Comparison of ENCODE assay signal across 8 cellular contexts in genomic region chr13:32309812-32310706, GRCh38. TPM values are rescaled to one million over a fixed set of nuclear protein-coding genes. Genes with fewer than 3 reads are reported as not detected.
DNase-seq lines count a peak whose midpoint lies in the region; ATAC-seq, FAIRE-seq and TF ChIP-seq lines count a peak whose summit lies in the region.

No MANE protein-coding gene starts in this region.

- no peaks in the 10 kb centered on the region for H3K27me3 ChIP-seq in OCI-LY1 (ENCODE audit: insufficient read depth, low read length)

- H3K36me3 ChIP-seq in OCI-LY1 (ENCODE audit: insufficient read depth, low read length), result no peaks in the 10 kb centered on the region

- ATAC-seq in HG03066 (IDR thresholded peaks at IDR 0.05; ENCODE audit: low read depth, unreplicated experiment) (peak; percentile 51), left lobe of liver (peak; percentile 91)

- H4K20me1 ChIP-seq in OCI-LY1 (ENCODE audit: insufficient read depth, low read length), result no peaks in the 10 kb centered on the region

- H3K4me1 ChIP-seq in OCI-LY1 (ENCODE audit: insufficient read depth, low read length, severe bottlenecking), result peaks cover 11% of the 10 kb centered on the region

- H3K4me3 ChIP-seq in OCI-LY1 (ENCODE audit: low read depth, low read length, poor library complexity, severe bottlenecking), result peak overlapping the region; percentile 17
- no peak overlapping the region for H3K4me3 ChIP-seq in cardiac fibroblast (replicated peaks in 1 of 2; ENCODE audit: low read depth in 2 of 2, low read length in 2 of 2)

- peak; percentile 91 for FAIRE-seq in GM18507 (lab: Jason Lieb, UNC)

- no peaks in the 10 kb centered on the region for H3K9me2 ChIP-seq in OCI-LY1 (ENCODE audit: low read depth, low read length)

- TF ChIP-seq CTCF in C4-2B (conservative IDR thresholded peaks at IDR 0.05) (peak; percentile 96), OCI-LY1 (IDR thresholded peaks at IDR 0.05; ENCODE audit: low read length) (peak; percentile 74), cardiac fibroblast (IDR thresholded peaks at IDR 0.05; ENCODE audit: low read depth, low read length) (peak; percentile 71)

- H3K9me3 ChIP-seq in OCI-LY1 (ENCODE audit: low read length), result no peaks in the 10 kb centered on the region

- H3K27ac ChIP-seq in C4-2B (no peak overlapping the region), OCI-LY1 (ENCODE audit: low read depth, low read length, poor library complexity, severe bottlenecking) (no peak overlapping the region)

- no peak overlapping the region for H3K9ac ChIP-seq in OCI-LY1 (ENCODE audit: low read length)

- no peak for DNase-seq in GM18507 (ENCODE audit: extremely low spot score, insufficient read length, low read depth)
- DNase-seq in cardiac fibroblast (ENCODE audit: low read depth in 2 of 2), result peak; percentile 82
- DNase-seq in left lobe of liver (ENCODE audit: low spot score), result peak; percentile 68
- DNase-seq in superior temporal gyrus (ENCODE audit: extremely low spot score), result peak; percentile 81
- no peak for DNase-seq in activated gamma-delta T cell treated with Interleukin-2 at 50 U/mL for 16 hours

- peak overlapping the region; percentile 24; the same call in 1 of the 2 replicates for H2AFZ ChIP-seq in OCI-LY1 (ENCODE audit: low read length)

- peak overlapping the region; percentile 20; the same call in 1 of the 2 replicates for H3K4me2 ChIP-seq in OCI-LY1 (ENCODE audit: low read length)

- H3F3A ChIP-seq in OCI-LY1 (ENCODE audit: insufficient read depth, low read length), result no peaks in the 10 kb centered on the region

- H3K79me2 ChIP-seq in OCI-LY1 (ENCODE audit: insufficient read depth, low read length), result no peaks in the 10 kb centered on the region

RNA-seq across cellular contexts. Expression of gene ZAR1L, which starts 5.1 kb away (rescaled TPM):
- not detected for total RNA-seq in left lobe of liver

RNA-seq across cellular contexts. Expression of gene BRCA2, which starts 5.2 kb away (rescaled TPM):
- 0.53 TPM for total RNA-seq in left lobe of liver

Comparison
In these comparisons a context has a peak if more than half of its experiments do, and no peak if none do; other contexts are left out.
1. DNase-seq: peak in cardiac fibroblast (2 of 2), left lobe of liver (single experiment) and superior temporal gyrus (single experiment); none in GM18507 (single experiment) and activated gamma-delta T cell treated with Interleukin-2 at 50 U/mL for 16 hours (single experiment).
2. Peak in every context shown above with its lines, with median percentiles within 50 percentile points of each other: CTCF ChIP-seq.